ENCODE assay signal across 1 cellular context in the genomic region with DNA sequence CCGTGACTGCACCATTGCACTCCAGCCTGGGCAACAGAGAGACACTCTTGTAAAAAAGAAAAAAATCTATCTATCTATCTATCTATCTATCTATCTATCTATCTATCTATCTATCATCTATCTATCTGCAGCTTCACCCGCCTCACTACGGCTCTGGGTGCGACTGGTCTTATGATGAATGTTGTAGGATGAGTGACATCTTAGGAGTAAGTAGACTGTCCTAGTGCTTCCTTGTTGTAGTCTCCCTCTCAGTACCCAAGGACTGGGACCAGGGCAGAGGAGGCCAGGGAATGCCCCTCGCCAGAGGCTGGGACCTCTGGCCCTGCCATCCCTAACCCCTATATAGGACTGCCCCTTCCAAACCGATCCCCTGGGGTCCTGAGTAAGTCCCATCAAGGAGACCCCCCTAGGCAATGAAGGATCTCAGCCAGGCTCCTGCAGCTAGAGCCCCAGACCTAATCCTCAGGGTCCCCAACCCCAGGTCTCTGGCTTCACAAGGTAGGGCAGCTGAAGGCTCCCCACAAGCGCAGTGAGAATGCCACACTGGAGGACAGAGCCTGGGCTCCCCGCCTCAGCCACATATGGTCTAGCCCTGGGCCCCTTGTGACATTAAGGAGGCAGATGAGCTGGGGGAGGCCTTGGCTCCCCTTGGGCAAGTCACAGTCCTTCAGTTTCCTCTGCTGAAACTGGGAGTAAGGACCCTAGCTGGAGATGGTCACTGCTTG.
TF ChIP-seq lines count a peak whose summit lies in the region.

No MANE protein-coding gene starts in this region.

TF ChIP-seq in H1, 55 proteins besides CTCF, POLR2A, EP300 and RAD21:
- no peak for TF ChIP-seq ASH2L (IDR thresholded peaks at IDR 0.05; ENCODE audit: low read length)
- no peak for TF ChIP-seq TCF12 (IDR thresholded peaks at IDR 0.05; ENCODE audit: low read depth, low read length)
- no peak for TF ChIP-seq EZH2 (IDR thresholded peaks at IDR 0.05; ENCODE audit: low read depth, low read length, severe bottlenecking)
- TF ChIP-seq NANOG (IDR thresholded peaks at IDR 0.05; ENCODE audit: insufficient read depth, low read depth, low read length, poor library complexity, severe bottlenecking), result no peak
- no peak for TF ChIP-seq CREB1 (IDR thresholded peaks at IDR 0.05)
- TF ChIP-seq BCL11A (IDR thresholded peaks at IDR 0.05; ENCODE audit: low read depth in 2 of 2, low read length in 2 of 2), result no peak
- no peak for TF ChIP-seq SRF (IDR thresholded peaks at IDR 0.05; ENCODE audit: low read depth, low read length)
